8 cellular contexts compared by ENCODE assay signal in genomic region chr5:168579206-168579986, GRCh38. TPM values are rescaled to one million over a fixed set of nuclear protein-coding genes. Genes with fewer than 3 reads are reported as not detected.
DNase-seq lines count a peak whose midpoint lies in the region; ATAC-seq, FAIRE-seq and TF ChIP-seq lines count a peak whose summit lies in the region.

TSS of gene PANK3 (minus strand) at chr5:168579368. CDS start at chr5:168579283, 85 bp downstream.

- TF ChIP-seq POLR2A in GM18505 (IDR thresholded peaks at IDR 0.05; ENCODE audit: borderline replicate concordance, extremely low read depth, insufficient read depth, insufficient read length) (peak; percentile 98), uterus (IDR thresholded peaks at IDR 0.05) (peak; percentile 82 to 91)

- peak within 1 kb of the TSS; percentile 93 for H3K4me2 ChIP-seq in astrocyte (ENCODE audit: low read length)

- H3K4me3 ChIP-seq in astrocyte (ENCODE audit: insufficient read depth, low read depth, low read length) (peak within 1 kb of the TSS; percentile 94), right cardiac atrium (ENCODE audit: low read length) (peak within 1 kb of the TSS; percentile 96), uterus (peak within 1 kb of the TSS; percentile 91 to 92)

- no peaks in the 10 kb centered on the region for H3K9me3 ChIP-seq in astrocyte (ENCODE audit: insufficient read depth, low read depth, low read length)
- H3K9me3 ChIP-seq in right cardiac atrium (ENCODE audit: control insufficient read depth, low read length), result no peaks in the 10 kb centered on the region
- no peaks in the 10 kb centered on the region for H3K9me3 ChIP-seq in uterus

- no peaks in the 10 kb centered on the region for H3K36me3 Mint-ChIP-seq in astrocyte (ENCODE audit: low read depth, unreplicated experiment)

- no peaks in the 10 kb centered on the region for H3K27me3 Mint-ChIP-seq in astrocyte (ENCODE audit: low read depth, unreplicated experiment)

- DNase-seq in NCI-H2029 (lab: John Stamatoyannopoulos, UW) (peak; percentile 98), T-helper 22 cell (ENCODE audit: low read depth) (peak; percentile 96), astrocyte (ENCODE audit: low read depth) (peak; percentile 99), right cardiac atrium (peak; percentile 99), pulmonary artery endothelial cell (ENCODE audit: low read depth, low spot score) (peak; percentile 98), uterus (peak; percentile 98)

- peak within 1 kb of the TSS; percentile 91 for H3K27ac Mint-ChIP-seq in astrocyte (ENCODE audit: unreplicated experiment)

- WGBS in right cardiac atrium, result under 1% methylated on average over 76 of the region's 76 CpGs

- H3K36me3 ChIP-seq in astrocyte (ENCODE audit: insufficient read depth, low read length) (no peaks in the 10 kb centered on the region), uterus (no peaks in the 10 kb centered on the region)

- H3K27ac ChIP-seq in astrocyte (ENCODE audit: low read depth, low read length) (peak within 1 kb of the TSS; percentile 84), right cardiac atrium (ENCODE audit: low read length) (peak within 1 kb of the TSS; percentile 98), uterus (peak within 1 kb of the TSS; percentile 97)

- H3K9me3 Mint-ChIP-seq in astrocyte (ENCODE audit: unreplicated experiment), result peaks cover 6% of the 10 kb centered on the region

- TF ChIP-seq CTCF in astrocyte (IDR thresholded peaks at IDR 0.05; ENCODE audit: insufficient read depth, low read depth, low read length) (no peak), uterus (IDR thresholded peaks at IDR 0.05) (peak in 1 of 4 experiments; percentile 25)

- peaks cover 47% of the 10 kb centered on the region for H4K20me1 ChIP-seq in astrocyte (ENCODE audit: insufficient read depth, low read length)

- peaks cover 5% of the 10 kb centered on the region for H3K4me1 ChIP-seq in astrocyte (ENCODE audit: insufficient read depth, low read length)
- H3K4me1 ChIP-seq in right cardiac atrium (ENCODE audit: control insufficient read depth, insufficient read depth, low read length), result no peaks in the 10 kb centered on the region
- H3K4me1 ChIP-seq in uterus, result peaks cover 0 to 4% of the 10 kb centered on the region in 2 donors

- ATAC-seq in GM18505 (IDR thresholded peaks at IDR 0.05; ENCODE audit: unreplicated experiment), result peak; percentile 93
- ATAC-seq in HG02973 (IDR thresholded peaks at IDR 0.05; ENCODE audit: unreplicated experiment), result peak; percentile 93
- peak; percentile 99 for ATAC-seq in right cardiac atrium

- peaks cover 21% of the 10 kb centered on the region for H3K4me1 Mint-ChIP-seq in astrocyte (ENCODE audit: low read depth, unreplicated experiment)

- H3K9ac ChIP-seq in astrocyte (ENCODE audit: low read length), result peak within 1 kb of the TSS; percentile 92

- peak within 1 kb of the TSS; percentile 80 for H2AFZ ChIP-seq in astrocyte (ENCODE audit: low read depth, low read length)

- peak; percentile 65 for FAIRE-seq in astrocyte (lab: Jason Lieb, UNC)

- H3K27me3 ChIP-seq in astrocyte (ENCODE audit: insufficient read depth, low read length) (no peaks in the 10 kb centered on the region), right cardiac atrium (ENCODE audit: control insufficient read depth, insufficient read depth) (no peaks in the 10 kb centered on the region), uterus (no peaks in the 10 kb centered on the region)

- peaks cover 48% of the 10 kb centered on the region for H3K79me2 ChIP-seq in astrocyte (ENCODE audit: insufficient read depth, low read length)

- H3K4me3 Mint-ChIP-seq in astrocyte (ENCODE audit: unreplicated experiment), result peak within 1 kb of the TSS; percentile 99

- intact Hi-C loops in right cardiac atrium (cut with DNase I), result no loop called here
- intact Hi-C loops in uterus (cut with DNase I; ENCODE audit: low total_unique reads), result no loop called here

RNA-seq across cellular contexts. Expression of gene PANK3, which starts in this region (rescaled TPM):
- total RNA-seq in astrocyte (82.9 and 107 TPM in 2 replicates), right cardiac atrium (10 to 100 TPM; 29.2 to 38.6 (median 33.3) TPM), pulmonary artery endothelial cell (41.7 and 58.4 TPM in 2 replicates), uterus (10 to 100 TPM; 15.6 to 92.6 (median 32.2) TPM)
- polyA plus RNA-seq in right cardiac atrium, result 5.3 TPM

Comparison
In these comparisons a context has a peak if more than half of its experiments do, and no peak if none do; other contexts are left out.
1. Peak in every context shown above with its lines: DNase-seq, ATAC-seq, H3K4me3 ChIP-seq and H3K27ac ChIP-seq.